Comparison of ENCODE assay signal across 17 cellular contexts in the genomic region with DNA sequence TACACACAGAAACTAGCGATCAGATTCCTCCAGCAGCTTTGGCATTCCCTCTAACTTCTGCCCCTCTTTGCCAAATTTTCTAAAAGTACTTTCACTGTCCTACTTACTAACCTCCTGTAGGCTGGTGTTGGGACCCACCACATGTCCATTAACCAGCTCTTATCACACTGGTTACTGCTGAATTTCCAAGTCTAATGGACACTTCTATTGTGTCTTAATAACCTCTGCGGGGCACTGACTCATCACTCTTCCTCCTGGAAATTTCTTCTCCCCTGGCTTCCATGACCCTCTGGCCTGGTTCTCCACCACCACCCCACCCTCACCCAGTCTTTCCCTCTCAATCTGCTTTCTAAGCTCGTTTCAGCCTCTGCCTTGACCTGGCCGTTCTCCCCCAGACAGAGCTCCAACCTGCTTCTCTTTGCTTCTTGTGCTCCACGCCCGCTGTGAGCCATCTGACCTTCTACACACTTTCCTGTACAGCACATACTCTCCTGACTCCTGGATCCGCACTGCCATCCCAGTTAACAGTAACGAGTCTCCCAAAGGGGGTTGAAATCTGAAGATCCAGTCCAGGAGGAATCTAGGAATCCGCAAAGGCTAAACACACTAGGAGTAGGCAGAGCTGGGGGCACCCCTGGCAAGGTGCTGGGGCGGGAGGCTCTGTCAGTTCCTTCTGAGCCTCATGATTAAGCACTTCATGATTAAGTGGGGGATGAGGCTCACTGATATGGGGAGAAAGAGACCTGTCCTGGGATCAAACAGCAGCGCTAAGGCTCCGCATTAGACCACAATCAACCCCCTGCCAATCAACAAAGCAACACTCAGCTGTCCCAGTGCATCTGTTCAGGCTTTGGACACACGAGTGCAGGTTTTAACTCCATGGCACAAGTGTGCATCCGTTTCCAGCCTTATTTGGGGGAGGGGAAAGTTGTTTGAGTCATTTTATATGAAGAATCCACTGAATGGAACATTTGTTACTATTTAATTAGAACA.
DNase-seq lines count a peak whose midpoint lies in the region; TF ChIP-seq lines count a peak whose summit lies in the region.
"Had no signal": no experiment of that assay in that cellular context is flagged by ENCODE, and none has a peak within 500 bp of the region (broad histone marks: within the 10 kb centered on the region; RNA-seq: fewer than 3 reads in every experiment).

No MANE protein-coding gene starts in this region.

- no peaks in the 10 kb centered on the region for H3K4me1 Mint-ChIP-seq in activated naive CD8-positive, alpha-beta T cell treated with anti-CD3 and anti-CD28 coated beads for 36 hours
- H3K4me1 Mint-ChIP-seq: memory B cell had no signal

- H3K36me3 ChIP-seq in left ventricle myocardium inferior = no peaks in the 10 kb centered on the region
- H3K36me3 ChIP-seq: sigmoid colon had no signal

- H3K36me3 Mint-ChIP-seq in activated naive CD8-positive, alpha-beta T cell treated with anti-CD3 and anti-CD28 coated beads for 36 hours = no peaks in the 10 kb centered on the region
- H3K36me3 Mint-ChIP-seq: memory B cell had no signal

- peak overlapping the region; percentile 12 for H3K4me3 ChIP-seq in left ventricle myocardium inferior
- H3K4me3 ChIP-seq: sigmoid colon had no signal

- no peaks in the 10 kb centered on the region for H3K9me3 Mint-ChIP-seq in activated naive CD8-positive, alpha-beta T cell treated with anti-CD3 and anti-CD28 coated beads for 36 hours
- H3K9me3 Mint-ChIP-seq: activated CD8-positive, alpha-beta T cell treated with anti-CD3 and anti-CD28 coated beads for 36 hours; memory B cell had no signal

- peaks cover 49% of the 10 kb centered on the region for H3K4me1 ChIP-seq in left ventricle myocardium inferior

- POLR2A ChIA-PET in HEK293T (lab: Yijun Ruan, JAX) = no interaction called here

- H3K27ac ChIP-seq in left ventricle myocardium inferior (replicated peaks) = peak overlapping the region; percentile 89
- H3K27ac ChIP-seq: RWPE1, sigmoid colon had no signal

- H3K27ac Mint-ChIP-seq in activated naive CD8-positive, alpha-beta T cell treated with anti-CD3 and anti-CD28 coated beads for 36 hours = no peak overlapping the region
- H3K27ac Mint-ChIP-seq: activated CD8-positive, alpha-beta T cell treated with anti-CD3 and anti-CD28 coated beads for 36 hours; memory B cell had no signal

- H3K27me3 ChIP-seq in left ventricle myocardium inferior (ENCODE audit: low read depth) = no peaks in the 10 kb centered on the region
- H3K27me3 ChIP-seq: sigmoid colon had no signal

- no peak for TF ChIP-seq CTCF in left ventricle myocardium inferior (IDR thresholded peaks at IDR 0.05; ENCODE audit: borderline replicate concordance)

- in situ Hi-C loops in KBM-7 (cut with MboI; ENCODE audit: low pct_unique_long_range_greater_than_20kb, low sequenced_read_pairs) = no loop called here

- no peak for DNase-seq in HEK293T (ENCODE audit: extremely low spot score)
- DNase-seq in amniotic epithelial cell (ENCODE audit: low read depth) = peak; percentile 36
- no peak for DNase-seq in left ventricle myocardium inferior
- DNase-seq in renal cortical epithelial cell (ENCODE audit: low read depth) = peak; percentile 63
- no peak for DNase-seq in activated naive CD4-positive, alpha-beta T cell treated with anti-CD3 and anti-CD28 coated beads, Interleukin-2, amount 50 U/mL, for 16 hours
- no peak for DNase-seq in KBM-7
- DNase-seq in activated naive CD8-positive, alpha-beta T cell treated with anti-CD3 and anti-CD28 coated beads for 36 hours = no peak
- DNase-seq in DMS114 treated with DMSO at 0.1 percent for 48 hours (lab: John Stamatoyannopoulos, UW; ENCODE audit: unreplicated experiment) = no peak
- DNase-seq: activated CD8-positive, alpha-beta T cell treated with anti-CD3 and anti-CD28 coated beads for 36 hours; cerebellar nuclear complex; GF-D8; H7; sigmoid colon; stimulated activated CD4-positive, alpha-beta T cell treated with anti-CD3 and anti-CD28 coated beads, Interleukin-2, amount 100 ng/mL, for 48 hours; T-helper 1 cell had no signal

- H3K4me3 Mint-ChIP-seq in activated naive CD8-positive, alpha-beta T cell treated with anti-CD3 and anti-CD28 coated beads for 36 hours = no peak overlapping the region
- H3K4me3 Mint-ChIP-seq: activated CD8-positive, alpha-beta T cell treated with anti-CD3 and anti-CD28 coated beads for 36 hours; memory B cell had no signal

- intact Hi-C loops in left ventricle myocardium inferior (cut with micrococcal nuclease) = no loop called here

- CTCF ChIA-PET in HEK293T (lab: Yijun Ruan, JAX) = no interaction called here

- H3K27me3 Mint-ChIP-seq in activated naive CD8-positive, alpha-beta T cell treated with anti-CD3 and anti-CD28 coated beads for 36 hours = peaks cover 21% of the 10 kb centered on the region

- H3K9me3 ChIP-seq in left ventricle myocardium inferior (replicated peaks) = no peaks in the 10 kb centered on the region
- H3K9me3 ChIP-seq: sigmoid colon had no signal

TF ChIP-seq in HEK293T, 16 proteins besides CTCF, POLR2A, EP300 and RAD21:
- no peak for TF ChIP-seq LEF1 (IDR thresholded peaks at IDR 0.05; ENCODE audit: borderline replicate concordance)
- TF ChIP-seq, protein P1, sequence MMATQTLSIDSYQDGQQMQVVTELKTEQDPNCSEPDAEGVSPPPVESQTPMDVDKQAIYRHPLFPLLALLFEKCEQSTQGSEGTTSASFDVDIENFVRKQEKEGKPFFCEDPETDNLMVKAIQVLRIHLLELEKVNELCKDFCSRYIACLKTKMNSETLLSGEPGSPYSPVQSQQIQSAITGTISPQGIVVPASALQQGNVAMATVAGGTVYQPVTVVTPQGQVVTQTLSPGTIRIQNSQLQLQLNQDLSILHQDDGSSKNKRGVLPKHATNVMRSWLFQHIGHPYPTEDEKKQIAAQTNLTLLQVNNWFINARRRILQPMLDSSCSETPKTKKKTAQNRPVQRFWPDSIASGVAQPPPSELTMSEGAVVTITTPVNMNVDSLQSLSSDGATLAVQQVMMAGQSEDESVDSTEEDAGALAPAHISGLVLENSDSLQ (IDR thresholded peaks at IDR 0.05) = peak; percentile 33

Comparison
In these comparisons a context has a peak if more than half of its experiments do, and no peak if none do; other contexts are left out.
1. DNase-seq: peak in amniotic epithelial cell (single experiment) and renal cortical epithelial cell (single experiment); none in HEK293T (single experiment), left ventricle myocardium inferior (single experiment), activated naive CD4-positive, alpha-beta T cell treated with anti-CD3 and anti-CD28 coated beads, Interleukin-2, amount 50 U/mL, for 16 hours (single experiment), KBM-7 (single experiment), activated naive CD8-positive, alpha-beta T cell treated with anti-CD3 and anti-CD28 coated beads for 36 hours (single experiment) and DMS114 treated with DMSO at 0.1 percent for 48 hours (single experiment).